24 cellular contexts compared by ENCODE assay signal in genomic region chr7:39001595-39001994, GRCh38. TPM values are rescaled to one million over a fixed set of nuclear protein-coding genes. Genes with fewer than 3 reads are reported as not detected.
DNase-seq lines count a peak whose midpoint lies in the region; FAIRE-seq and TF ChIP-seq lines count a peak whose summit lies in the region.
"Had no signal": no experiment of that assay in that cellular context is flagged by ENCODE, and none has a peak within 500 bp of the region (broad histone marks: within the 10 kb centered on the region; RNA-seq: fewer than 3 reads in every experiment).

No MANE protein-coding gene starts in this region.

- H4K91ac ChIP-seq in H1 (replicated peaks; ENCODE audit: insufficient read length, low read length), result no peak overlapping the region

- peak overlapping the region; percentile 82 for H3K56ac ChIP-seq in H1 (replicated peaks; ENCODE audit: insufficient read length, low read depth, low read length)

- no peak overlapping the region for H3K23ac ChIP-seq in H1 (ENCODE audit: insufficient read length)

- no peaks in the 10 kb centered on the region for H3K4me1 Mint-ChIP-seq in activated naive CD4-positive, alpha-beta T cell treated with anti-CD3 and anti-CD28 coated beads, Interleukin-2, amount 10 ng/mL, durations not matched to agents 7 days and 5 days

- H3K27me3 ChIP-seq in H1 (replicated peaks in 1 of 4; ENCODE audit: control insufficient read depth in 3 of 4, extremely low read depth in 1 of 4, insufficient read depth in 3 of 4, low read length in 3 of 4), result no peaks in the 10 kb centered on the region; a peak in 1 of 7 replicates

- CTCF ChIA-PET in H1 (lab: Charles Lee; ENCODE audit: partially characterized antibody), result no interaction called here
- CTCF ChIA-PET in activated naive CD4-positive, alpha-beta T cell treated with anti-CD3 and anti-CD28 coated beads, Interleukin-2, amount 10 ng/mL, durations not matched to agents 7 days and 5 days (lab: Charles Lee), result no interaction called here

- no peak overlapping the region for H2AFZ ChIP-seq in H1 (ENCODE audit: low read length)

- H3K79me2 ChIP-seq in H1 (ENCODE audit: control insufficient read depth in 1 of 2, insufficient read depth in 2 of 2, low read length in 2 of 2), result no peaks in the 10 kb centered on the region

- POLR2A ChIA-PET in H1 (lab: Charles Lee; ENCODE audit: partially characterized antibody), result no interaction called here

- H2BK120ac ChIP-seq in H1 (replicated peaks; ENCODE audit: low read depth, low read length), result no peak overlapping the region

- FAIRE-seq in D721Med (lab: Jason Lieb, UNC) (peak; percentile 89), H54 (lab: Jason Lieb, UNC) (peak; percentile 23), HTR-8/SVneo (lab: Jason Lieb, UNC) (peak; percentile 97), H1 (lab: Jason Lieb, UNC) (no peak)
- FAIRE-seq: A549, GM12878, GM18507 had no signal

- H4K8ac ChIP-seq in H1 (ENCODE audit: extremely low read depth, insufficient read depth, low read length), result no peak overlapping the region

- peaks cover 0 to 4% of the 10 kb centered on the region in 2 experiments for H4K20me1 ChIP-seq in H1 (replicated peaks in 1 of 2; ENCODE audit: control insufficient read depth in 1 of 2, insufficient read depth in 2 of 2, low read length in 2 of 2)

- no peak overlapping the region for H3K4ac ChIP-seq in H1 (replicated peaks; ENCODE audit: insufficient read length, low read depth, low read length)

- no peak for TF ChIP-seq EP300 in H1 (IDR thresholded peaks at IDR 0.05; ENCODE audit: borderline replicate concordance in 1 of 2, low read depth in 2 of 2, low read length in 2 of 2)

- H2BK12ac ChIP-seq in H1 (ENCODE audit: low read depth, low read length), result peak overlapping the region; percentile 82; the same call in 1 of the 2 replicates

- H2BK15ac ChIP-seq in H1 (ENCODE audit: low read length), result no peak overlapping the region

- WGBS in H1 (ENCODE audit: extremely low coverage in 1 of 2, insufficient coverage in 1 of 2, insufficient read length in 1 of 2, insufficient replicate concordance in 2 of 2, low coverage in 1 of 2, low lambda C conversion rate in 2 of 2, missing lambda C conversion rate in 1 of 2), 2 experiments, result 90% methylated on average over 1 of the region's 1 CpG; no CpG with 5 or more reads in 1 of the 2 experiments

- H3K9ac ChIP-seq in H1 (replicated peaks in 1 of 4; ENCODE audit: extremely low read depth in 1 of 4, low read depth in 3 of 4, low read length in 3 of 4), result no peak overlapping the region

- no peak for DNase-seq in D721Med (ENCODE audit: insufficient read length, low spot score)
- no peak for DNase-seq in H54 (ENCODE audit: insufficient read length, low spot score)
- DNase-seq in HTR-8/SVneo (ENCODE audit: insufficient read length, low spot score), result no peak
- DNase-seq in H1 (ENCODE audit: low read depth in 1 of 2, low spot score in 2 of 2), result no peak
- DNase-seq in activated naive CD4-positive, alpha-beta T cell treated with anti-CD3 and anti-CD28 coated beads, Interleukin-2, amount 10 ng/mL, durations not matched to agents 7 days and 5 days, result no peak
- DNase-seq in NCI-H2196 (lab: John Stamatoyannopoulos, UW; ENCODE audit: unreplicated experiment), result no peak
- no peak for DNase-seq in NCI-H82 (lab: John Stamatoyannopoulos, UW)
- no peak for DNase-seq in SW 1271 (lab: John Stamatoyannopoulos, UW)
- DNase-seq: 8988T; ACHN; AML-193; C1 segment of cervical spinal cord; Caco-2; CD8-positive, alpha-beta T cell; DMS 273 treated with DMSO at 0.1 percent for 48 hours; DMS79; EL; GDM1; GOT3 had no signal

- H3K79me1 ChIP-seq in H1 (ENCODE audit: low read depth, low read length), result no peaks in the 10 kb centered on the region

- no peak overlapping the region for H3K27ac Mint-ChIP-seq in activated naive CD4-positive, alpha-beta T cell treated with anti-CD3 and anti-CD28 coated beads, Interleukin-2, amount 10 ng/mL, durations not matched to agents 7 days and 5 days
- H3K27ac Mint-ChIP-seq: CD8-positive, alpha-beta T cell had no signal

- H3K23me2 ChIP-seq in H1 (ENCODE audit: low read depth, low read length), result peaks cover 4% of the 10 kb centered on the region; the same call in 1 of the 2 replicates

- no peak overlapping the region for H2BK5ac ChIP-seq in H1 (ENCODE audit: low read depth, low read length)

- no peaks in the 10 kb centered on the region for H3K9me3 ChIP-seq in H1 (ENCODE audit: insufficient read depth in 2 of 2, low read depth in 1 of 2, low read length in 1 of 2)
- H3K9me3 ChIP-seq: A549, Caco-2, HAP-1 had no signal

- H3K27ac ChIP-seq in H1 (ENCODE audit: low read depth, low read length), result no peak overlapping the region
- H3K27ac ChIP-seq: A549 had no signal

- no peak for TF ChIP-seq RAD21 in H1 (IDR thresholded peaks at IDR 0.05 in 1 of 2, conservative IDR thresholded peaks at IDR 0.05 in 1 of 2; ENCODE audit: low read depth in 2 of 2, low read length in 2 of 2)

- no peak for TF ChIP-seq POLR2A in H54 (IDR thresholded peaks at IDR 0.05; ENCODE audit: low read depth, low read length)
- no peak for TF ChIP-seq POLR2A in H1 (IDR thresholded peaks at IDR 0.05; ENCODE audit: control extremely low read depth in 1 of 2, low read depth in 2 of 2, low read length in 2 of 2)

- no peaks in the 10 kb centered on the region for H3K36me3 ChIP-seq in H1 (ENCODE audit: control insufficient read depth in 2 of 4, insufficient read depth in 4 of 4, low read length in 3 of 4)
- H3K36me3 ChIP-seq: HAP-1 had no signal

- H3K18ac ChIP-seq in H1 (ENCODE audit: extremely low read depth, low read length), result no peak overlapping the region

- no peak overlapping the region for H2AK5ac ChIP-seq in H1 (ENCODE audit: low read depth, low read length)

- peaks cover 0 to 10% (median 0%) of the 10 kb centered on the region in 4 experiments; a peak in 1 of 7 replicates for H3K4me1 ChIP-seq in H1 (replicated peaks in 1 of 4; ENCODE audit: control insufficient read depth in 3 of 4, insufficient read depth in 4 of 4, low read length in 3 of 4)
- H3K4me1 ChIP-seq: A549, Caco-2 had no signal

- no peak overlapping the region for H3K4me2 ChIP-seq in H1 (ENCODE audit: insufficient read depth in 1 of 2, low read depth in 2 of 2, low read length in 2 of 2)
- H3K4me2 ChIP-seq: A549 had no signal

- H4K5ac ChIP-seq in H1 (ENCODE audit: insufficient read length, low read depth, low read length), result no peak overlapping the region

- H2BK20ac ChIP-seq in H1 (ENCODE audit: low read length), result no peak overlapping the region

- H3K9me3 Mint-ChIP-seq in activated naive CD4-positive, alpha-beta T cell treated with anti-CD3 and anti-CD28 coated beads, Interleukin-2, amount 10 ng/mL, durations not matched to agents 7 days and 5 days, result no peaks in the 10 kb centered on the region
- H3K9me3 Mint-ChIP-seq: CD8-positive, alpha-beta T cell had no signal

- H3K27me3 Mint-ChIP-seq in activated naive CD4-positive, alpha-beta T cell treated with anti-CD3 and anti-CD28 coated beads, Interleukin-2, amount 10 ng/mL, durations not matched to agents 7 days and 5 days, result no peaks in the 10 kb centered on the region

- H3K4me3 ChIP-seq in H1 (ENCODE audit: extremely low read depth in 1 of 4, insufficient read depth in 2 of 4, low read depth in 3 of 4, low read length in 4 of 4), result no peak overlapping the region
- H3K4me3 ChIP-seq: A549, GM12878, HAP-1 had no signal

- H3K14ac ChIP-seq in H1 (ENCODE audit: insufficient read length), result no peak overlapping the region

- no peak overlapping the region for H3K4me3 Mint-ChIP-seq in activated naive CD4-positive, alpha-beta T cell treated with anti-CD3 and anti-CD28 coated beads, Interleukin-2, amount 10 ng/mL, durations not matched to agents 7 days and 5 days
- H3K4me3 Mint-ChIP-seq: CD8-positive, alpha-beta T cell had no signal

- TF ChIP-seq CTCF in D721Med (IDR thresholded peaks at IDR 0.05; ENCODE audit: insufficient read depth, missing control alignments), result no peak
- no peak for TF ChIP-seq CTCF in H1 (IDR thresholded peaks at IDR 0.05; ENCODE audit: control extremely low read depth in 1 of 3, insufficient read depth in 1 of 3, low read depth in 1 of 3, low read length in 3 of 3)

- no peaks in the 10 kb centered on the region for H3K36me3 Mint-ChIP-seq in activated naive CD4-positive, alpha-beta T cell treated with anti-CD3 and anti-CD28 coated beads, Interleukin-2, amount 10 ng/mL, durations not matched to agents 7 days and 5 days
- H3K36me3 Mint-ChIP-seq: CD8-positive, alpha-beta T cell had no signal

TF ChIP-seq in H1, 55 proteins besides CTCF, POLR2A, EP300 and RAD21 (continues in another document):
- TF ChIP-seq CREB1 (IDR thresholded peaks at IDR 0.05), result no peak
- TF ChIP-seq RFX5 (IDR thresholded peaks at IDR 0.05; ENCODE audit: borderline replicate concordance, low read depth, low read length), result no peak
- no peak for TF ChIP-seq CHD2 (IDR thresholded peaks at IDR 0.05; ENCODE audit: low read length)
- TF ChIP-seq YY1 (IDR thresholded peaks at IDR 0.05; ENCODE audit: low read depth, low read length), result no peak
- TF ChIP-seq USF2 (IDR thresholded peaks at IDR 0.05; ENCODE audit: low read length), result no peak
- no peak for TF ChIP-seq HDAC2 (IDR thresholded peaks at IDR 0.05; ENCODE audit: borderline replicate concordance in 1 of 2, low read depth in 2 of 2, low read length in 2 of 2)
- TF ChIP-seq TCF12 (IDR thresholded peaks at IDR 0.05; ENCODE audit: low read depth, low read length), result no peak
- no peak for TF ChIP-seq E2F6 (IDR thresholded peaks at IDR 0.05)
- no peak for TF ChIP-seq EZH2 (IDR thresholded peaks at IDR 0.05; ENCODE audit: low read depth, low read length, severe bottlenecking)

RNA-seq across cellular contexts. Expression of gene POU6F2, which starts 23.9 kb away (rescaled TPM):
- total RNA-seq in H1 (2021; fragmentation: NEBNext Ultra II Directional; extraction: Animal tissue kit (Norgen Biotek cat#: 25700)), result 1.6 and 2.0 TPM in 2 replicates
- polyA plus RNA-seq in H1 (2011; rRNA removed), result 1.1 and 2.5 TPM in 2 replicates
- 0.93 TPM for polyA plus RNA-seq in H1 (2011; cell fraction: cytosol; rRNA removed)
- polyA plus RNA-seq in H1 (2011; cell fraction: nucleus; rRNA removed), result 9.2 TPM
- 1.1 to 1.7 TPM (median 1.3 TPM) in 4 replicates for polyA plus RNA-seq in H1 (2012, experiment 1 of 2)
- polyA plus RNA-seq in H1 (2012, experiment 2 of 2), result 0.08 TPM
- polyA plus RNA-seq in H1 (2013, experiment 1 of 2), result 3.0 TPM
- polyA plus RNA-seq in H1 (2013, experiment 2 of 2), result 2.5 TPM
- polyA minus RNA-seq in H1 (2011; rRNA and poly(A)+ RNA removed), result 5.3 and 8.5 TPM in 2 replicates
- polyA minus RNA-seq in H1 (2011; cell fraction: cytosol; rRNA and poly(A)+ RNA removed), result 3.6 TPM
- polyA minus RNA-seq in H1 (2011; cell fraction: nucleus; rRNA and poly(A)+ RNA removed), result 40.6 TPM
- total RNA-seq: CD8-positive, alpha-beta T cell; GM12878 had no signal
- polyA plus RNA-seq: A549, BJ had no signal
